12 cellular contexts compared by ENCODE assay signal in the genomic region with DNA sequence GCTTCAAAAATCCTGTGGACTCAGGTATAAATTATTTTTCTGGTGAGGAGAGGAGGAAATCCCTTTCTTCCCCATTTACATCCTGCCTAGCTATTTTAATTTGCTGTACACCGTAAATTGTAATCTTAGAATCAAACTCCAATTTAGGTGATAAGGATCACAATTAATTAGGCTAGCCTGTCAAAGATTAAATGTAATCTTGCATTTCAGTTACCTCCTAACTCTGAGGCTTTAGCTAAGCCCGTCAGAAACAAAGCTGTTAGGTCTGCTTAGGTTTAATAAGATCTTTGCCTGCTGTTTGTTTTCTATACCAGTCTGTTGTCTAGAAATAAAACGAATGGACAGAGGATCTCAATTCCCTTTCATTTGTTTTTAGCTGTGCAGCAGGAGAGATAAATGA. TPM values are rescaled to one million over a fixed set of nuclear protein-coding genes. Genes with fewer than 3 reads are reported as not detected.
DNase-seq lines count a peak whose midpoint lies in the region; ATAC-seq and TF ChIP-seq lines count a peak whose summit lies in the region.
"Had no signal": no experiment of that assay in that cellular context is flagged by ENCODE, and none has a peak within 500 bp of the region (broad histone marks: within the 10 kb centered on the region; RNA-seq: fewer than 3 reads in every experiment).

No MANE protein-coding gene starts in this region.

- WGBS in sigmoid colon, 2 donors, result 9 to 20% methylated on average over 3 of the region's 3 CpGs

- H3K36me3 Mint-ChIP-seq in Calu3 (ENCODE audit: insufficient read depth, unreplicated experiment), result peaks cover 4% of the 10 kb centered on the region
- H3K36me3 Mint-ChIP-seq in T-cell, result peaks cover 11% of the 10 kb centered on the region
- H3K36me3 Mint-ChIP-seq in immature natural killer cell, result no peaks in the 10 kb centered on the region
- H3K36me3 Mint-ChIP-seq: activated naive CD4-positive, alpha-beta T cell treated with anti-CD3 and anti-CD28 coated beads, Interleukin-2, amount 50 U/mL, for 72 hours had no signal

- H3K9me3 Mint-ChIP-seq in Calu3 (ENCODE audit: low read depth, unreplicated experiment) (no peaks in the 10 kb centered on the region), T-cell (no peaks in the 10 kb centered on the region), immature natural killer cell (no peaks in the 10 kb centered on the region)
- H3K9me3 Mint-ChIP-seq: activated naive CD4-positive, alpha-beta T cell treated with anti-CD3 and anti-CD28 coated beads, Interleukin-2, amount 50 U/mL, for 72 hours had no signal

- H3K36me3 ChIP-seq in sigmoid colon, result peaks cover 0 to 7% (median 0%) of the 10 kb centered on the region in 4 donors

- ATAC-seq in T-cell (replicated peaks in 1 of 4) (no peak), GM21360 (IDR thresholded peaks at IDR 0.05; ENCODE audit: unreplicated experiment) (no peak)
- ATAC-seq: activated naive CD4-positive, alpha-beta T cell treated with anti-CD3 and anti-CD28 coated beads, Interleukin-2, amount 50 U/mL, for 72 hours had no signal

- no peak for DNase-seq in Calu3
- DNase-seq in T-cell, result no peak
- DNase-seq in immature natural killer cell, result no peak
- DNase-seq in sigmoid colon, result no peak
- no peak for DNase-seq in NCI-H2227 treated with DMSO at 0.1 percent for 48 hours (lab: John Stamatoyannopoulos, UW)
- no peak for DNase-seq in D341Med (ENCODE audit: low spot score)
- DNase-seq in activated gamma-delta T cell (lab: John Stamatoyannopoulos, UW), result no peak
- DNase-seq: MV-4-11, SK-N-SH, substantia nigra had no signal

- H3K27ac Mint-ChIP-seq in Calu3 (ENCODE audit: unreplicated experiment), result peak overlapping the region; percentile 82
- peak overlapping the region; percentile 85 to 90 for H3K27ac Mint-ChIP-seq in T-cell
- peak overlapping the region; percentile 69 to 93 (median 87) for H3K27ac Mint-ChIP-seq in immature natural killer cell

- H3K9me3 ChIP-seq in sigmoid colon, result no peaks in the 10 kb centered on the region
- H3K9me3 ChIP-seq: SK-N-SH had no signal

- no TSS peak for BruUV-seq in Calu3 (replicated peaks; lab: Mats Ljungman, UMichigan)

- peaks cover 0 to 91% (median 85%) of the 10 kb centered on the region in 4 donors for H3K4me1 ChIP-seq in sigmoid colon

- H3K4me3 Mint-ChIP-seq in Calu3 (ENCODE audit: low read depth, unreplicated experiment), result peak overlapping the region; percentile 43
- H3K4me3 Mint-ChIP-seq in T-cell, result peak overlapping the region in 2 of 3 donors; percentile 8 to 22
- peak overlapping the region in 4 of 5 donors; percentile 1 to 38 (median 16) for H3K4me3 Mint-ChIP-seq in immature natural killer cell

- POLR2A ChIA-PET in T-cell (lab: Charles Lee), result interaction anchor here in 1 of 2 donors (0.7 to 1.5 kb wide), 3 partner anchors 13 to 716 kb away, joined by 3 to 5 read pairs (median 4); no protein-coding TSS in a partner anchor

- H3K4me1 Mint-ChIP-seq in Calu3 (ENCODE audit: low read depth, unreplicated experiment) (peaks cover 81% of the 10 kb centered on the region), T-cell (peaks cover 86 to 89% (median 89%) of the 10 kb centered on the region in 3 donors), immature natural killer cell (peaks cover 80 to 94% of the 10 kb centered on the region in 2 donors)

- CTCF ChIA-PET in Calu3 (lab: Charles Lee) (interaction anchor here (1.4 to 1.9 kb wide), 2 partner anchors 10 to 773 kb away, joined by 3 to 5 read pairs; no protein-coding TSS in a partner anchor), T-cell (lab: Charles Lee) (interaction anchor here (0.5 to 2.9 kb wide), 8 partner anchors 9 to 1021 kb away, joined by 3 to 12 read pairs (median 4); no protein-coding TSS in a partner anchor)

- peak overlapping the region; percentile 75 to 89 (median 83) for H3K27ac ChIP-seq in sigmoid colon

- intact Hi-C loops in Calu3 (cut with micrococcal nuclease; ENCODE audit: unreplicated experiment), result loop anchor here (5.0 kb wide), 3 partner anchors 50 to 1020 kb away; a partner anchor contains a TSS
- intact Hi-C loops in sigmoid colon (cut with DNase I), result loop anchor here (5.0 kb wide), 2 partner anchors 50 to 95 kb away; a partner anchor contains a TSS

- no peaks in the 10 kb centered on the region for H3K27me3 ChIP-seq in sigmoid colon

- TF ChIP-seq CTCF in Calu3 (IDR thresholded peaks at IDR 0.05; ENCODE audit: unreplicated experiment) (no peak), sigmoid colon (IDR thresholded peaks at IDR 0.05) (no peak)

- no peak for TF ChIP-seq POLR2A in sigmoid colon (IDR thresholded peaks at IDR 0.05)

- no peak for TF ChIP-seq EP300 in sigmoid colon (IDR thresholded peaks at IDR 0.05)

- peak overlapping the region in 3 of 4 donors; percentile 0 to 17 (median 6) for H3K4me3 ChIP-seq in sigmoid colon

- H3K27me3 Mint-ChIP-seq in Calu3 (ENCODE audit: unreplicated experiment), result no peaks in the 10 kb centered on the region
- H3K27me3 Mint-ChIP-seq in T-cell, result no peaks in the 10 kb centered on the region
- peaks cover 0 to 7% (median 0%) of the 10 kb centered on the region in 3 donors for H3K27me3 Mint-ChIP-seq in immature natural killer cell (ENCODE audit: low read depth in 3 of 3)

RNA-seq across cellular contexts. Expression of a gene that starts 51.5 kb away (rescaled TPM):
- 74.8 and 81.5 TPM in 2 replicates for total RNA-seq in Calu3 (2022)
- 100 to 1,000 TPM in 3 of 5 donors, 10 to 100 TPM in 2; 83.7 to 370 (median 105) TPM for total RNA-seq in T-cell
- 10 to 100 TPM; 62.7 to 80.0 (median 66.8) TPM for polyA plus RNA-seq in immature natural killer cell
- 100 to 1,000 TPM; 177 to 227 (median 190) TPM for total RNA-seq in sigmoid colon
- polyA plus RNA-seq in sigmoid colon, result 10 to 100 TPM in 2 of 3 donors, 1 to 10 TPM in 1; 9.2 to 28.5 (median 13.2) TPM
